ENCODE assay signal across 24 cellular contexts in genomic region chr1:89528382-89528780, GRCh38. TPM values are rescaled to one million over a fixed set of nuclear protein-coding genes. Genes with fewer than 3 reads are reported as not detected.
DNase-seq lines count a peak whose midpoint lies in the region; ATAC-seq, FAIRE-seq and TF ChIP-seq lines count a peak whose summit lies in the region.
"Had no signal": no experiment of that assay in that cellular context is flagged by ENCODE, and none has a peak within 500 bp of the region (broad histone marks: within the 10 kb centered on the region; RNA-seq: fewer than 3 reads in every experiment).

No MANE protein-coding gene starts in this region.

- in situ Hi-C loops in gastrocnemius medialis (cut with MboI; ENCODE audit: low sequenced_read_pairs in 4 of 4): loop anchor here in 1 of 4 donors (10.0 kb wide), 1 partner anchor 56 kb away; no protein-coding TSS in a partner anchor

- H3K36me3 ChIP-seq in gastrocnemius medialis: no peaks in the 10 kb centered on the region
- H3K36me3 ChIP-seq in MM.1S (replicated peaks; ENCODE audit: insufficient read depth, low read length): no peaks in the 10 kb centered on the region
- H3K36me3 ChIP-seq: BE2C had no signal

- FAIRE-seq in GM12892 (lab: Jason Lieb, UNC) (peak; percentile 74), D721Med (lab: Jason Lieb, UNC) (no peak)
- FAIRE-seq: A204.1, H1, HepG2 had no signal

- TF ChIP-seq CTCF in gastrocnemius medialis (IDR thresholded peaks at IDR 0.05 in 4 of 5, conservative IDR thresholded peaks at IDR 0.05 in 1 of 5): no peak
- TF ChIP-seq CTCF in D721Med (IDR thresholded peaks at IDR 0.05; ENCODE audit: insufficient read depth, missing control alignments): no peak
- no peak for TF ChIP-seq CTCF in MM.1S (IDR thresholded peaks at IDR 0.05; ENCODE audit: low read length)

- no peaks in the 10 kb centered on the region for H3K27me3 ChIP-seq in gastrocnemius medialis
- H3K27me3 ChIP-seq in MM.1S (replicated peaks; ENCODE audit: insufficient read depth, low read length): no peaks in the 10 kb centered on the region
- H3K27me3 ChIP-seq: BE2C had no signal

- H3K9me2 ChIP-seq in MM.1S (replicated peaks; ENCODE audit: insufficient read depth, low read length): no peaks in the 10 kb centered on the region

- H3K4me3 ChIP-seq in gastrocnemius medialis: no peak overlapping the region
- H3K4me3 ChIP-seq in MM.1S (ENCODE audit: low read length): no peak overlapping the region
- H3K4me3 ChIP-seq: PC-9 had no signal

- H3K4me1 ChIP-seq in gastrocnemius medialis (peaks cover 40 to 41% of the 10 kb centered on the region in 2 donors), MM.1S (ENCODE audit: low read length) (peaks cover 13% of the 10 kb centered on the region; the same call in 1 of the 2 replicates)
- H3K4me1 ChIP-seq: BE2C had no signal

- H3K4me2 ChIP-seq in MM.1S (ENCODE audit: low read depth, low read length): no peak overlapping the region
- H3K4me2 ChIP-seq: PC-9 had no signal

- DNase-seq in GM12892 (ENCODE audit: insufficient read length) (no peak), inferior parietal cortex (ENCODE audit: extremely low spot score) (peak; percentile 45), gastrocnemius medialis (no peak), NCI-H526 treated with DMSO at 0.1 percent for 48 hours (lab: John Stamatoyannopoulos, UW) (no peak), D721Med (ENCODE audit: insufficient read length, low spot score) (no peak), MM.1S (no peak)
- no peak for DNase-seq in stimulated activated CD4-positive, alpha-beta T cell treated with anti-CD3 and anti-CD28 coated beads, Interleukin-4, amount 100 ng/mL, for 24 hours
- DNase-seq: BE2C; Caco-2; CD4-positive, alpha-beta T cell; DMS153; GDM1; KG1; NCI-H1092 treated with DMSO at 0.1 percent for 48 hours; NCI-H2081 treated with DMSO at 0.1 percent for 48 hours; NCI-H510A treated with DMSO at 0.1 percent for 48 hours; NCI-H82; PC-9; SIG-M5 had no signal

- no peak for TF ChIP-seq POLR2A in GM12892 (IDR thresholded peaks at IDR 0.05; ENCODE audit: low read depth, low read length)
- no peak for TF ChIP-seq POLR2A in gastrocnemius medialis (IDR thresholded peaks at IDR 0.05)

- H3K79me2 ChIP-seq in MM.1S (ENCODE audit: low read length): 0 out of 2 replicates have a peak, but pooled peaks cover 3% of the 10 kb centered on the region

- no peaks in the 10 kb centered on the region for H3K9me3 ChIP-seq in gastrocnemius medialis
- no peaks in the 10 kb centered on the region for H3K9me3 ChIP-seq in MM.1S (replicated peaks; ENCODE audit: insufficient read depth, low read length)
- H3K9me3 ChIP-seq: BE2C, Caco-2 had no signal

- intact Hi-C loops in gastrocnemius medialis (cut with DNase I; ENCODE audit: low total_unique reads): loop anchor here (10.0 kb wide), 1 partner anchor 466 kb away; the partner anchor contains the start of gene ZNF326

- H2AFZ ChIP-seq in MM.1S (ENCODE audit: low read length): no peak overlapping the region
- H2AFZ ChIP-seq: PC-9 had no signal

- H3K27ac ChIP-seq in angular gyrus (ENCODE audit: low read depth, low read length): peak overlapping the region; percentile 66
- H3K27ac ChIP-seq in gastrocnemius medialis: peak overlapping the region in 3 of 4 donors; percentile 56 to 98 (median 94)
- H3K27ac ChIP-seq in MM.1S (ENCODE audit: low read length): no peak overlapping the region
- H3K27ac ChIP-seq: PC-9, RWPE1 had no signal

- no peak overlapping the region for H3K9ac ChIP-seq in MM.1S (ENCODE audit: low read length)

- ATAC-seq in gastrocnemius medialis: no peak
- ATAC-seq: HepG2 had no signal

- H3F3A ChIP-seq in MM.1S (ENCODE audit: insufficient read depth, low read length): 0 out of 2 replicates have a peak, but pooled peaks cover 3% of the 10 kb centered on the region

- H4K20me1 ChIP-seq in MM.1S (ENCODE audit: insufficient read depth, low read length): no peaks in the 10 kb centered on the region

RNA-seq across cellular contexts. Expression of gene LRRC8B, which starts 3.8 kb away (rescaled TPM):
- 2.4 TPM for polyA plus RNA-seq in GM12892 (2012; ENCODE audit: missing spikeins)
- 10 to 100 TPM in 2 of 4 donors, 1 to 10 TPM in 2; 3.5 to 15.7 (median 8.5) TPM for total RNA-seq in gastrocnemius medialis
